14 cellular contexts compared by ENCODE assay signal in the genomic region with DNA sequence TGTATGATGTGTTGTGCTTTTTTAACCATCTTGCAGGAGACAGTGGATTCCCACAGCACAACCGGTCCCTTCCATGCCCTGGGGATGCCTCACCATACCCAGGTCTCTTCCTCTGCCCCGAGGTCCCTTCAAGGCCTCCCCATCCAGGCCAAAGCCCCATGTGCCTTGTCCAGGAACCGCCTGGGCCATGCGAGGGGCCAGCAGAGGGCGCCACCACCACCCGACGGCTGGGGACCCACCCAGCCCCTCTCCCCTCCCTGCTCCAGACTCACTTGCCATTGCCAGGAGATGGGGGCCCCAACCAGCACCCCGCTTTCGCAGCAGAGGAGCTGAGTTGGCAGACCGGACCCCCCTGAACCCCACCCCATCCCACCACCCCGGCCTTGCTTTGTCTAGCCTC.
DNase-seq lines count a peak whose midpoint lies in the region; ATAC-seq and TF ChIP-seq lines count a peak whose summit lies in the region.
"Had no signal": no experiment of that assay in that cellular context is flagged by ENCODE, and none has a peak within 500 bp of the region (broad histone marks: within the 10 kb centered on the region; RNA-seq: fewer than 3 reads in every experiment).

No MANE protein-coding gene starts in this region.

- H3F3A ChIP-seq in GM23338 (replicated peaks; ENCODE audit: low read depth): no peaks in the 10 kb centered on the region

- H3K4me1 Mint-ChIP-seq in GM23338 (no peaks in the 10 kb centered on the region), WTC11 (no peaks in the 10 kb centered on the region)

- H3K36me3 Mint-ChIP-seq in GM23338 (ENCODE audit: low read depth) (peaks cover 2% of the 10 kb centered on the region), WTC11 (0 out of 2 replicates have a peak, but pooled peaks cover 3% of the 10 kb centered on the region)

- CTCF ChIA-PET in WTC11 (lab: Charles Lee): interaction anchor here (0.7 to 0.8 kb wide), 4 partner anchors 11 to 818 kb away, joined by 3 to 4 read pairs (median 4); no protein-coding TSS in a partner anchor

- POLR2A ChIA-PET in WTC11 (lab: Charles Lee): no interaction called here

- no peaks in the 10 kb centered on the region for H3K36me3 ChIP-seq in left ventricle myocardium inferior
- H3K36me3 ChIP-seq in GM23338 (ENCODE audit: insufficient read depth): no peaks in the 10 kb centered on the region
- H3K36me3 ChIP-seq: heart left ventricle had no signal

- H3K27me3 ChIP-seq in left ventricle myocardium inferior (ENCODE audit: low read depth) (no peaks in the 10 kb centered on the region), GM23338 (ENCODE audit: insufficient read depth) (no peaks in the 10 kb centered on the region)
- H3K27me3 ChIP-seq: heart left ventricle had no signal

- no peak overlapping the region for H3K4me3 Mint-ChIP-seq in GM23338
- H3K4me3 Mint-ChIP-seq in WTC11: no peak overlapping the region

- H4K20me1 ChIP-seq in GM23338 (replicated peaks; ENCODE audit: insufficient read depth): no peaks in the 10 kb centered on the region

- peaks cover 27% of the 10 kb centered on the region for H3K9me3 ChIP-seq in left ventricle myocardium inferior (replicated peaks)

- H3K27ac ChIP-seq in left ventricle myocardium inferior (replicated peaks) (no peak overlapping the region), GM23338 (ENCODE audit: low read depth) (no peak overlapping the region)
- H3K27ac ChIP-seq: heart left ventricle had no signal

- ATAC-seq in Right ventricle myocardium inferior (no peak), GM23338 (peak; percentile 94), WTC11 (peak; percentile 99)
- no peak for ATAC-seq in stimulated activated naive CD8-positive, alpha-beta T cell treated with anti-CD3 and anti-CD28 coated beads, Interleukin-15, Interleukin-2, amounts not matched to agents 100 U/mL and 50 U/mL, for 24 hours
- ATAC-seq: heart left ventricle had no signal

- peak; percentile 13 for DNase-seq in Right ventricle myocardium inferior (ENCODE audit: missing footprints)
- DNase-seq in left ventricle myocardium inferior: no peak
- DNase-seq in GM23338 (ENCODE audit: low spot score): peak; percentile 52
- DNase-seq in WTC11 (ENCODE audit: low spot score): peak; percentile 81
- peak; percentile 25 for DNase-seq in stimulated activated naive CD8-positive, alpha-beta T cell treated with anti-CD3 and anti-CD28 coated beads, Interleukin-15, Interleukin-2, amounts not matched to agents 100 U/mL and 50 U/mL, for 24 hours
- no peak for DNase-seq in GM19238 (ENCODE audit: insufficient read length, low spot score)
- no peak for DNase-seq in epidermal melanocyte (ENCODE audit: insufficient read length, low spot score)
- no peak for DNase-seq in NCI-H226
- DNase-seq: activated CD4-positive, alpha-beta T cell treated with anti-CD3 and anti-CD28 coated beads, Interleukin-2, amount 50 U/mL, for 4 hours; activated naive CD4-positive, alpha-beta T cell; GOT3; NCI-H146; NK-92 treated with Interleukin-12 subunit alpha and Interleukin-12 subunit beta, amount 100 ng/mL, for 24 hours had no signal

- H3K27ac Mint-ChIP-seq in GM23338: no peak overlapping the region
- H3K27ac Mint-ChIP-seq in WTC11: no peak overlapping the region

- no peak overlapping the region for H2AFZ ChIP-seq in GM23338

- H3K4me3 ChIP-seq in left ventricle myocardium inferior: no peak overlapping the region
- H3K4me3 ChIP-seq in GM23338: no peak overlapping the region
- H3K4me3 ChIP-seq: heart left ventricle had no signal

- no peaks in the 10 kb centered on the region for H3K79me2 ChIP-seq in GM23338 (replicated peaks; ENCODE audit: insufficient read depth)

- intact Hi-C loops in Right ventricle myocardium inferior (cut with DNase I) (no loop called here), left ventricle myocardium inferior (cut with micrococcal nuclease) (no loop called here)

- H3K4me1 ChIP-seq in left ventricle myocardium inferior (no peaks in the 10 kb centered on the region), GM23338 (ENCODE audit: insufficient read depth) (no peaks in the 10 kb centered on the region)
- H3K4me1 ChIP-seq: heart left ventricle had no signal

- H3K27me3 Mint-ChIP-seq in GM23338 (ENCODE audit: insufficient read depth, low read depth, poor library complexity): no peaks in the 10 kb centered on the region
- H3K27me3 Mint-ChIP-seq in WTC11 (ENCODE audit: low read depth): no peaks in the 10 kb centered on the region

- no peak for TF ChIP-seq CTCF in left ventricle myocardium inferior (IDR thresholded peaks at IDR 0.05; ENCODE audit: borderline replicate concordance)
- peak; percentile 46 to 84 for TF ChIP-seq CTCF in GM23338 (conservative IDR thresholded peaks at IDR 0.05; ENCODE audit: low read depth in 2 of 2)
- peak; percentile 54; the same call in 1 of the 2 replicates for TF ChIP-seq CTCF in WTC11 (IDR thresholded peaks at IDR 0.05)

- peaks cover 9% of the 10 kb centered on the region; the same call in 1 of the 2 replicates for H3K9me2 ChIP-seq in GM23338 (ENCODE audit: insufficient read depth)

- H3K9me3 Mint-ChIP-seq in GM23338 (peaks cover 6% of the 10 kb centered on the region; the same call in 2 of the 3 replicates), WTC11 (no peaks in the 10 kb centered on the region; the same call in 1 of the 2 replicates)

- H3K4me2 ChIP-seq in GM23338: no peak overlapping the region

TF ChIP-seq in GM23338, 12 proteins besides CTCF, POLR2A, EP300 and RAD21:
- TF ChIP-seq POLR2AphosphoS5 (IDR thresholded peaks at IDR 0.05; ENCODE audit: low read depth): no peak
- no peak for TF ChIP-seq STAT1 (IDR thresholded peaks at IDR 0.05; ENCODE audit: unreplicated experiment)
- no peak for TF ChIP-seq ZNF114 (CRISPR knock-in tag; IDR thresholded peaks at IDR 0.05)

TF ChIP-seq in WTC11, 78 proteins besides CTCF, POLR2A, EP300 and RAD21:
- TF ChIP-seq ZNF138 (CRISPR knock-in tag; conservative IDR thresholded peaks at IDR 0.05): no peak
- no peak for TF ChIP-seq OVOL2 (CRISPR knock-in tag; IDR thresholded peaks at IDR 0.05; ENCODE audit: borderline replicate concordance)
- TF ChIP-seq, protein P1, sequence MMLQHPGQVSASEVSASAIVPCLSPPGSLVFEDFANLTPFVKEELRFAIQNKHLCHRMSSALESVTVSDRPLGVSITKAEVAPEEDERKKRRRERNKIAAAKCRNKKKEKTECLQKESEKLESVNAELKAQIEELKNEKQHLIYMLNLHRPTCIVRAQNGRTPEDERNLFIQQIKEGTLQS (CRISPR knock-in tag; conservative IDR thresholded peaks at IDR 0.05): no peak
- TF ChIP-seq, protein P2, sequence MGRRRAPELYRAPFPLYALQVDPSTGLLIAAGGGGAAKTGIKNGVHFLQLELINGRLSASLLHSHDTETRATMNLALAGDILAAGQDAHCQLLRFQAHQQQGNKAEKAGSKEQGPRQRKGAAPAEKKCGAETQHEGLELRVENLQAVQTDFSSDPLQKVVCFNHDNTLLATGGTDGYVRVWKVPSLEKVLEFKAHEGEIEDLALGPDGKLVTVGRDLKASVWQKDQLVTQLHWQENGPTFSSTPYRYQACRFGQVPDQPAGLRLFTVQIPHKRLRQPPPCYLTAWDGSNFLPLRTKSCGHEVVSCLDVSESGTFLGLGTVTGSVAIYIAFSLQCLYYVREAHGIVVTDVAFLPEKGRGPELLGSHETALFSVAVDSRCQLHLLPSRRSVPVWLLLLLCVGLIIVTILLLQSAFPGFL (CRISPR knock-in tag; IDR thresholded peaks at IDR 0.05; ENCODE audit: borderline replicate concordance): no peak
- TF ChIP-seq, protein P3, sequence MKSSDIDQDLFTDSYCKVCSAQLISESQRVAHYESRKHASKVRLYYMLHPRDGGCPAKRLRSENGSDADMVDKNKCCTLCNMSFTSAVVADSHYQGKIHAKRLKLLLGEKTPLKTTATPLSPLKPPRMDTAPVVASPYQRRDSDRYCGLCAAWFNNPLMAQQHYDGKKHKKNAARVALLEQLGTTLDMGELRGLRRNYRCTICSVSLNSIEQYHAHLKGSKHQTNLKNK (CRISPR knock-in tag; IDR thresholded peaks at IDR 0.05): no peak
- TF ChIP-seq, protein P4, sequence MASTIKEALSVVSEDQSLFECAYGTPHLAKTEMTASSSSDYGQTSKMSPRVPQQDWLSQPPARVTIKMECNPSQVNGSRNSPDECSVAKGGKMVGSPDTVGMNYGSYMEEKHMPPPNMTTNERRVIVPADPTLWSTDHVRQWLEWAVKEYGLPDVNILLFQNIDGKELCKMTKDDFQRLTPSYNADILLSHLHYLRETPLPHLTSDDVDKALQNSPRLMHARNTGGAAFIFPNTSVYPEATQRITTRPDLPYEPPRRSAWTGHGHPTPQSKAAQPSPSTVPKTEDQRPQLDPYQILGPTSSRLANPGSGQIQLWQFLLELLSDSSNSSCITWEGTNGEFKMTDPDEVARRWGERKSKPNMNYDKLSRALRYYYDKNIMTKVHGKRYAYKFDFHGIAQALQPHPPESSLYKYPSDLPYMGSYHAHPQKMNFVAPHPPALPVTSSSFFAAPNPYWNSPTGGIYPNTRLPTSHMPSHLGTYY (CRISPR knock-in tag; IDR thresholded peaks at IDR 0.05): no peak
- no peak for TF ChIP-seq NFYB (CRISPR knock-in tag; conservative IDR thresholded peaks at IDR 0.05; ENCODE audit: low read depth)
- no peak for TF ChIP-seq SOX15 (CRISPR knock-in tag; IDR thresholded peaks at IDR 0.05)
- no peak for TF ChIP-seq TEAD4 (CRISPR knock-in tag; IDR thresholded peaks at IDR 0.05)

Comparison
In these comparisons a context has a peak if more than half of its experiments do, and no peak if none do; other contexts are left out.
1. DNase-seq: peak in Right ventricle myocardium inferior (single experiment), GM23338 (single experiment), WTC11 (single experiment) and stimulated activated naive CD8-positive, alpha-beta T cell treated with anti-CD3 and anti-CD28 coated beads, Interleukin-15, Interleukin-2, amounts not matched to agents 100 U/mL and 50 U/mL, for 24 hours (single experiment); none in left ventricle myocardium inferior (single experiment), GM19238 (single experiment), epidermal melanocyte (single experiment) and NCI-H226 (single experiment).
2. ATAC-seq: peak in GM23338 (single experiment) and WTC11 (single experiment); none in Right ventricle myocardium inferior (single experiment) and stimulated activated naive CD8-positive, alpha-beta T cell treated with anti-CD3 and anti-CD28 coated beads, Interleukin-15, Interleukin-2, amounts not matched to agents 100 U/mL and 50 U/mL, for 24 hours (single experiment).